11 cellular contexts compared by ENCODE assay signal in genomic region chr7:90625562-90625961, GRCh38. TPM values are rescaled to one million over a fixed set of nuclear protein-coding genes. Genes with fewer than 3 reads are reported as not detected.
A peak's percentile ranks its signal among the peaks of the same experiment; 100 is the strongest.
DNase-seq lines count a peak whose midpoint lies in the region; ATAC-seq, FAIRE-seq and TF ChIP-seq lines count a peak whose summit lies in the region.
"Had no signal": no experiment of that assay in that cellular context is flagged by ENCODE, and none has a peak within 500 bp of the region (broad histone marks: within the 10 kb centered on the region; RNA-seq: fewer than 3 reads in every experiment).

No MANE protein-coding gene starts in this region.

- DNase-seq in HTR-8/SVneo (ENCODE audit: insufficient read length, low spot score) (peak; percentile 18), RWPE2 (ENCODE audit: low spot score) (peak; percentile 76), skeletal muscle cell (ENCODE audit: low read depth) (peak; percentile 61), HuH-7.5 (ENCODE audit: low spot score) (no peak)
- DNase-seq in activated naive CD4-positive, alpha-beta T cell treated with anti-CD3 and anti-CD28 coated beads, Interleukin-2, amount 10 ng/mL, durations not matched to agents 7 days and 5 days, result no peak
- DNase-seq: activated CD4-positive, alpha-beta T cell treated with anti-CD3 and anti-CD28 coated beads, Interleukin-2, amount 10 ng/mL, durations not matched to agents 7 days and 5 days; upper lobe of left lung had no signal

- H3K4me3 Mint-ChIP-seq in activated naive CD4-positive, alpha-beta T cell treated with anti-CD3 and anti-CD28 coated beads, Interleukin-2, amount 10 ng/mL, durations not matched to agents 7 days and 5 days, result no peak overlapping the region
- H3K4me3 Mint-ChIP-seq: activated CD4-positive, alpha-beta T cell treated with anti-CD3 and anti-CD28 coated beads, Interleukin-2, amount 10 ng/mL, durations not matched to agents 7 days and 5 days had no signal

- H3K9me3 ChIP-seq in RWPE2 (ENCODE audit: severe bottlenecking) (no peaks in the 10 kb centered on the region), gastroesophageal sphincter (no peaks in the 10 kb centered on the region)
- H3K9me3 ChIP-seq: upper lobe of left lung had no signal

- no peak for TF ChIP-seq EP300 in gastroesophageal sphincter (IDR thresholded peaks at IDR 0.05)

- ATAC-seq in RWPE2 (ENCODE audit: low read depth) (peak; percentile 32), gastroesophageal sphincter (peak; percentile 58), GM19023 (IDR thresholded peaks at IDR 0.05; ENCODE audit: unreplicated experiment) (no peak), GM21786 (IDR thresholded peaks at IDR 0.05; ENCODE audit: unreplicated experiment) (no peak)

- CTCF ChIA-PET in activated naive CD4-positive, alpha-beta T cell treated with anti-CD3 and anti-CD28 coated beads, Interleukin-2, amount 10 ng/mL, durations not matched to agents 7 days and 5 days (lab: Charles Lee), result interaction anchor here (2.0 kb wide), 1 partner anchor 170 kb away, joined by 5 read pairs; no protein-coding TSS in a partner anchor

- TF ChIP-seq CTCF in RWPE2 (IDR thresholded peaks at IDR 0.05; ENCODE audit: poor library complexity, severe bottlenecking) (no peak), gastroesophageal sphincter (IDR thresholded peaks at IDR 0.05) (no peak)

- H3K4me3 ChIP-seq in RWPE2 (ENCODE audit: severe bottlenecking) (no peak overlapping the region), gastroesophageal sphincter (no peak overlapping the region), skeletal muscle cell (ENCODE audit: low read depth, low read length) (no peak overlapping the region)

- no peaks in the 10 kb centered on the region for H3K4me1 Mint-ChIP-seq in activated naive CD4-positive, alpha-beta T cell treated with anti-CD3 and anti-CD28 coated beads, Interleukin-2, amount 10 ng/mL, durations not matched to agents 7 days and 5 days
- H3K4me1 Mint-ChIP-seq: activated CD4-positive, alpha-beta T cell treated with anti-CD3 and anti-CD28 coated beads, Interleukin-2, amount 10 ng/mL, durations not matched to agents 7 days and 5 days had no signal

- H3K27ac ChIP-seq in RWPE2 (ENCODE audit: poor library complexity, severe bottlenecking), result peak overlapping the region; percentile 96
- H3K27ac ChIP-seq in gastroesophageal sphincter, result peak overlapping the region in 2 of 4 donors; percentile 19 to 28

- no peaks in the 10 kb centered on the region for H3K9me3 Mint-ChIP-seq in activated naive CD4-positive, alpha-beta T cell treated with anti-CD3 and anti-CD28 coated beads, Interleukin-2, amount 10 ng/mL, durations not matched to agents 7 days and 5 days
- H3K9me3 Mint-ChIP-seq: activated CD4-positive, alpha-beta T cell treated with anti-CD3 and anti-CD28 coated beads, Interleukin-2, amount 10 ng/mL, durations not matched to agents 7 days and 5 days had no signal

- no peak for TF ChIP-seq POLR2A in gastroesophageal sphincter (IDR thresholded peaks at IDR 0.05)

- peaks cover 52% of the 10 kb centered on the region for H3K4me1 ChIP-seq in RWPE2 (ENCODE audit: insufficient read depth, poor library complexity, severe bottlenecking)
- peaks cover 0 to 38% (median 10%) of the 10 kb centered on the region in 3 donors for H3K4me1 ChIP-seq in gastroesophageal sphincter

- FAIRE-seq in HTR-8/SVneo (lab: Jason Lieb, UNC), result no peak
- FAIRE-seq: endometrium had no signal

- H3K27me3 ChIP-seq in RWPE2 (ENCODE audit: insufficient read depth, poor library complexity, severe bottlenecking) (no peaks in the 10 kb centered on the region), gastroesophageal sphincter (no peaks in the 10 kb centered on the region)
- H3K27me3 ChIP-seq: upper lobe of left lung had no signal

- WGBS in gastroesophageal sphincter (ENCODE audit: low coverage in 1 of 2), 2 donors, result 37% methylated on average over 2 to 3 of the region's 3 CpGs

- H3K36me3 Mint-ChIP-seq in activated naive CD4-positive, alpha-beta T cell treated with anti-CD3 and anti-CD28 coated beads, Interleukin-2, amount 10 ng/mL, durations not matched to agents 7 days and 5 days, result no peaks in the 10 kb centered on the region

- H3K36me3 ChIP-seq in RWPE2 (ENCODE audit: low read depth) (no peaks in the 10 kb centered on the region), gastroesophageal sphincter (no peaks in the 10 kb centered on the region)
- H3K36me3 ChIP-seq: upper lobe of left lung had no signal

- no peak overlapping the region for H3K27ac Mint-ChIP-seq in activated naive CD4-positive, alpha-beta T cell treated with anti-CD3 and anti-CD28 coated beads, Interleukin-2, amount 10 ng/mL, durations not matched to agents 7 days and 5 days
- H3K27ac Mint-ChIP-seq: activated CD4-positive, alpha-beta T cell treated with anti-CD3 and anti-CD28 coated beads, Interleukin-2, amount 10 ng/mL, durations not matched to agents 7 days and 5 days had no signal

- no peaks in the 10 kb centered on the region for H3K27me3 Mint-ChIP-seq in activated naive CD4-positive, alpha-beta T cell treated with anti-CD3 and anti-CD28 coated beads, Interleukin-2, amount 10 ng/mL, durations not matched to agents 7 days and 5 days
- H3K27me3 Mint-ChIP-seq: activated CD4-positive, alpha-beta T cell treated with anti-CD3 and anti-CD28 coated beads, Interleukin-2, amount 10 ng/mL, durations not matched to agents 7 days and 5 days had no signal

RNA-seq across cellular contexts. Expression of gene CDK14, which starts 29.4 kb away (rescaled TPM):
- total RNA-seq in gastroesophageal sphincter, result 10 to 100 TPM; 14.8 to 28.7 (median 18.4) TPM
- total RNA-seq: activated CD4-positive, alpha-beta T cell treated with anti-CD3 and anti-CD28 coated beads, Interleukin-2, amount 10 ng/mL, durations not matched to agents 7 days and 5 days had no signal

Comparison
In these comparisons a context has a peak if more than half of its experiments do, and no peak if none do; other contexts are left out.
1. DNase-seq: peak in HTR-8/SVneo (single experiment), RWPE2 (single experiment) and skeletal muscle cell (single experiment); none in HuH-7.5 (single experiment) and activated naive CD4-positive, alpha-beta T cell treated with anti-CD3 and anti-CD28 coated beads, Interleukin-2, amount 10 ng/mL, durations not matched to agents 7 days and 5 days (single experiment).
2. ATAC-seq: peak in RWPE2 (single experiment) and gastroesophageal sphincter (single experiment); none in GM19023 (single experiment) and GM21786 (single experiment).